ENCODE assay signal across 19 cellular contexts in the genomic region with DNA sequence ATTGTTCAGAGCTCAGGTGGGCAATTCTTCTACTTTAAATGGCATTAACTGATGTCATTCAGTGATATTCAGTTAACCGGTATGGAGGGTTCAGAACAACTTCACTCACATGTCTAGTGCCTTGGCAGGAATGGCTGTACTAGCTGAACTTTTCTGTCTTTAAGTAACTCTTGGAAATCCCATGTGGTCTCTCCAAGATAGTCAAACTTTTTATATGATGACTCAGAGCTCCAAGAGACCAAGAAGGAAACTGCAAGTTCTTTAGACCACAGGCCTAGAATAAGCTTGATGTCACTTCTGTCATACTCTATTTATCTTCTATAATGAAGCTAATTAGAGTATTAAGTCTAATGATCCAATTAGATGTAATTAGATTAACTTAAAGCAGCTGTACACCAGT. TPM values are rescaled to one million over a fixed set of nuclear protein-coding genes. Genes with fewer than 3 reads are reported as not detected.
DNase-seq lines count a peak whose midpoint lies in the region; ATAC-seq, FAIRE-seq and TF ChIP-seq lines count a peak whose summit lies in the region.
"Had no signal": no experiment of that assay in that cellular context is flagged by ENCODE, and none has a peak within 500 bp of the region (broad histone marks: within the 10 kb centered on the region; RNA-seq: fewer than 3 reads in every experiment).

No MANE protein-coding gene starts in this region.

- no peaks in the 10 kb centered on the region for H3K9me2 ChIP-seq in Karpas-422 (replicated peaks; ENCODE audit: insufficient read depth, low read length)

- H2AFZ ChIP-seq in astrocyte (ENCODE audit: low read depth, low read length) (no peak overlapping the region), Karpas-422 (ENCODE audit: low read length) (no peak overlapping the region)

- H4K20me1 ChIP-seq in astrocyte (ENCODE audit: insufficient read depth, low read length) (no peaks in the 10 kb centered on the region), Karpas-422 (ENCODE audit: insufficient read depth, low read depth, low read length) (no peaks in the 10 kb centered on the region)

- peaks cover 6% of the 10 kb centered on the region for H3K4me1 Mint-ChIP-seq in astrocyte (ENCODE audit: low read depth, unreplicated experiment)
- H3K4me1 Mint-ChIP-seq: endodermal cell had no signal

- H3K4me2 ChIP-seq in astrocyte (ENCODE audit: low read length) (no peak overlapping the region), Karpas-422 (ENCODE audit: low read depth, low read length, poor library complexity, severe bottlenecking) (no peak overlapping the region)

- peaks cover 5% of the 10 kb centered on the region for H3K9me3 Mint-ChIP-seq in astrocyte (ENCODE audit: unreplicated experiment)

- H3K9ac ChIP-seq in astrocyte (ENCODE audit: low read length): no peak overlapping the region
- no peak overlapping the region for H3K9ac ChIP-seq in Karpas-422 (ENCODE audit: low read length)

- H3K27me3 ChIP-seq in astrocyte (ENCODE audit: insufficient read depth, low read length): no peaks in the 10 kb centered on the region
- no peaks in the 10 kb centered on the region for H3K27me3 ChIP-seq in gastroesophageal sphincter
- H3K27me3 ChIP-seq in Karpas-422 (ENCODE audit: low read length): no peaks in the 10 kb centered on the region
- H3K27me3 ChIP-seq: ovary had no signal

- whole genome bisulfite sequencing in gastroesophageal sphincter (ENCODE audit: low coverage in 1 of 2), 2 donors: 57 to 88% methylated on average over 1 of the region's 1 CpG

- TF ChIP-seq POLR2A in gastroesophageal sphincter (IDR thresholded peaks at IDR 0.05): no peak

- H3K27ac ChIP-seq in astrocyte (ENCODE audit: low read depth, low read length) (no peak overlapping the region), gastroesophageal sphincter (no peak overlapping the region), Karpas-422 (ENCODE audit: low read length) (no peak overlapping the region)
- H3K27ac ChIP-seq: ovary, RWPE1 had no signal

- no peak for TF ChIP-seq CTCF in astrocyte (IDR thresholded peaks at IDR 0.05; ENCODE audit: insufficient read depth, low read depth, low read length)
- TF ChIP-seq CTCF in gastroesophageal sphincter (IDR thresholded peaks at IDR 0.05): no peak
- TF ChIP-seq CTCF in GM13976 (IDR thresholded peaks at IDR 0.05; ENCODE audit: borderline replicate concordance, control extremely low read depth, extremely low read depth, insufficient read depth, missing control alignments): no peak

- no peak overlapping the region for H3K4me3 Mint-ChIP-seq in astrocyte (ENCODE audit: unreplicated experiment)
- H3K4me3 Mint-ChIP-seq: endodermal cell had no signal

- FAIRE-seq in astrocyte (lab: Jason Lieb, UNC): peak; percentile 94

- H3K79me2 ChIP-seq in astrocyte (ENCODE audit: insufficient read depth, low read length): no peaks in the 10 kb centered on the region
- H3K79me2 ChIP-seq in Karpas-422 (ENCODE audit: low read length): no peaks in the 10 kb centered on the region

- H3K36me3 Mint-ChIP-seq in astrocyte (ENCODE audit: low read depth, unreplicated experiment): no peaks in the 10 kb centered on the region

- in situ Hi-C loops in GM13976 (cut with MboI; ENCODE audit: low sequenced_read_pairs, unreplicated experiment): no loop called here

- H3K9me3 ChIP-seq in astrocyte (ENCODE audit: insufficient read depth, low read depth, low read length) (no peaks in the 10 kb centered on the region), gastroesophageal sphincter (no peaks in the 10 kb centered on the region), Karpas-422 (ENCODE audit: low read length) (0 out of 2 replicates have a peak, but pooled peaks cover 4% of the 10 kb centered on the region)
- H3K9me3 ChIP-seq: Caco-2, ovary had no signal

- no peak for ATAC-seq in gastroesophageal sphincter

- TF ChIP-seq EP300 in gastroesophageal sphincter (IDR thresholded peaks at IDR 0.05): no peak

- H3K36me3 ChIP-seq in astrocyte (ENCODE audit: insufficient read depth, low read length) (no peaks in the 10 kb centered on the region), gastroesophageal sphincter (no peaks in the 10 kb centered on the region), Karpas-422 (ENCODE audit: insufficient read depth, low read length) (no peaks in the 10 kb centered on the region)
- H3K36me3 ChIP-seq: ovary had no signal

- DNase-seq in AG20443 (ENCODE audit: low spot score): peak; percentile 42
- DNase-seq in HCEC 1CT: peak; percentile 59
- peak; percentile 71 for DNase-seq in astrocyte (ENCODE audit: low read depth)
- DNase-seq in glomerular visceral epithelial cell (ENCODE audit: extremely low spot score): peak; percentile 45
- no peak for DNase-seq in GM13976 (ENCODE audit: low spot score)
- no peak for DNase-seq in germinal center (ENCODE audit: low spot score)
- DNase-seq in Karpas-422: no peak
- DNase-seq: AML-193; Caco-2; cerebellar nuclear complex; EL; endodermal cell; NCI-H1417 treated with DMSO at 0.1 percent for 48 hours; ovary; stimulated activated CD4-positive, alpha-beta T cell treated with anti-CD3 and anti-CD28 coated beads, Interleukin-4, amount 100 ng/mL, for 1 hour had no signal

- no peaks in the 10 kb centered on the region for H3K27me3 Mint-ChIP-seq in astrocyte (ENCODE audit: low read depth, unreplicated experiment)

- H3K4me1 ChIP-seq in astrocyte (ENCODE audit: insufficient read depth, low read length): no peaks in the 10 kb centered on the region
- no peaks in the 10 kb centered on the region for H3K4me1 ChIP-seq in gastroesophageal sphincter
- no peaks in the 10 kb centered on the region for H3K4me1 ChIP-seq in Karpas-422 (ENCODE audit: low read length)
- H3K4me1 ChIP-seq: Caco-2 had no signal

- H3K4me3 ChIP-seq in astrocyte (ENCODE audit: insufficient read depth, low read depth, low read length) (no peak overlapping the region), gastroesophageal sphincter (no peak overlapping the region), Karpas-422 (ENCODE audit: low read length) (no peak overlapping the region)
- H3K4me3 ChIP-seq: lung, ovary had no signal

- H3K27ac Mint-ChIP-seq in astrocyte (ENCODE audit: unreplicated experiment): no peak overlapping the region
- H3K27ac Mint-ChIP-seq: endodermal cell had no signal

RNA-seq across cellular contexts. Expression of a gene that starts 24.9 kb away (rescaled TPM):
- total RNA-seq in astrocyte (0.23 and 0.29 TPM in 2 replicates), gastroesophageal sphincter (under 1 TPM in 2 of 4 donors, not detected in 2; 0.31 to 0.94 TPM)
- not detected in 2 replicates for total RNA-seq in Karpas-422 (2014; rRNA removed; shearing (Covaris generic); ENCODE audit: low replicate concordance)
- total RNA-seq: Caco-2, myocyte had no signal

Comparison
In these comparisons a context has a peak if more than half of its experiments do, and no peak if none do; other contexts are left out.
1. DNase-seq: peak in AG20443 (single experiment), HCEC 1CT (single experiment), astrocyte (single experiment) and glomerular visceral epithelial cell (single experiment); none in GM13976 (single experiment), germinal center (single experiment) and Karpas-422 (single experiment).